In genomic region chr18:74482697-74483096, GRCh38 we compare ENCODE assay signal across 11 cellular contexts. TPM values are rescaled to one million over a fixed set of nuclear protein-coding genes. Genes with fewer than 3 reads are reported as not detected.
"Had no signal": no experiment of that assay in that cellular context is flagged by ENCODE, and none has a peak within 500 bp of the region (broad histone marks: within the 10 kb centered on the region; RNA-seq: fewer than 3 reads in every experiment).

No MANE protein-coding gene starts in this region.

- H3K27ac ChIP-seq: GM23248, HL-60 had no signal

- H3K9me3 ChIP-seq: HAP-1 had no signal

- H3K36me3 ChIP-seq: HAP-1 had no signal

- FAIRE-seq: HepG2 had no signal

- H3K4me3 ChIP-seq: GM23248, HAP-1 had no signal

- ATAC-seq: HCT116, HepG2 had no signal

- H3K4me3 Mint-ChIP-seq: HFFc6, IgD-negative memory B cell had no signal

- H3K4me1 ChIP-seq: HAP-1 had no signal

- H3K9me3 Mint-ChIP-seq: HFFc6, IgD-negative memory B cell had no signal

- DNase-seq: GM23248, GOT3, H7, HFFc6 had no signal

- H3K27ac Mint-ChIP-seq: HFFc6, IgD-negative memory B cell had no signal

RNA-seq across cellular contexts. Expression of gene DIPK1C, which starts 25.6 kb away (rescaled TPM):
- total RNA-seq: GM23248, H4, H7, HepG2, HFFc6, HT1080 had no signal

RNA-seq across cellular contexts. Expression of gene CNDP1, which starts 51.6 kb away (rescaled TPM):
- total RNA-seq: GM23248, H4, H7, HepG2, HFFc6, HT1080 had no signal
